Comparison of ENCODE assay signal across 27 cellular contexts in the genomic region with DNA sequence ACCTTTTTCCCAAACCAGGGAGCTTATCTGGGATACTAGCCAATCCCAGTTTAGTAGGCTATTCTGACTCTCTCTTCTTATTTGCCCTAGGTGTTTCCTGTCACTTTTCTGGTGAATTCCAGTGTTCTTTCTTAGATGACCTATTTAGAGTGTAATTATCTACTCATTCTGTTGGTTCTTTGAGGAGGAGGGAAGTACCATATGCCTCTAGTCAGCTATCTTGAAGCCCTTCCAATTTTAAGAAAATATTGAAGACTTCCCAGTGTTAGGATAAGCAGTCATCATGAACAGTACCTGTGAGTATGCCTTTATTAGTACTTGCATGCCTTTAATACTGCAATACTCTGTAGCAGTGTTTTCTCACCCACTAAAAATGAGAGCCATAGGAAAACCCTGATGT.
"Had no signal": no experiment of that assay in that cellular context is flagged by ENCODE, and none has a peak within 500 bp of the region (broad histone marks: within the 10 kb centered on the region; RNA-seq: fewer than 3 reads in every experiment).

No MANE protein-coding gene starts in this region.

- H3K27ac Mint-ChIP-seq: activated CD4-positive, alpha-beta memory T cell treated with anti-CD3 and anti-CD28 coated beads for 36 hours; activated CD4-positive, alpha-beta T cell treated with anti-CD3 and anti-CD28 coated beads for 36 hours; activated CD4-positive, alpha-beta T cell treated with anti-CD3 and anti-CD28 coated beads, Interleukin-2, amount 10 ng/mL, durations not matched to agents 24 days and 14 days; activated CD8-positive, alpha-beta memory T cell treated with anti-CD3 and anti-CD28 coated beads, Interleukin-2, amount 10 ng/mL, durations not matched to agents 7 days and 5 days; activated CD8-positive, alpha-beta T cell treated with anti-CD3 and anti-CD28 coated beads, Interleukin-2, amount 10 ng/mL, durations not matched to agents 7 days and 5 days; activated naive CD4-positive, alpha-beta T cell treated with anti-CD3 and anti-CD28 coated beads, Interleukin-2, amount 10 ng/mL, durations not matched to agents 7 days and 5 days; activated naive CD4-positive, alpha-beta T cell treated with anti-CD3 and anti-CD28 coated beads, Interleukin-2, amount 50 U/mL, for 72 hours; activated naive CD8-positive, alpha-beta T cell treated with anti-CD3 and anti-CD28 coated beads, Interleukin-2, amount 10 ng/mL, durations not matched to agents 7 days and 5 days; activated T-cell treated with anti-CD3 and anti-CD28 coated beads, Interleukin-2, amount 50 U/mL, for 72 hours had no signal

- H3K27me3 Mint-ChIP-seq: activated CD4-positive, alpha-beta memory T cell treated with anti-CD3 and anti-CD28 coated beads for 36 hours; activated CD4-positive, alpha-beta T cell treated with anti-CD3 and anti-CD28 coated beads for 36 hours; activated CD4-positive, alpha-beta T cell treated with anti-CD3 and anti-CD28 coated beads, Interleukin-2, amount 10 ng/mL, durations not matched to agents 24 days and 14 days; activated CD8-positive, alpha-beta memory T cell treated with anti-CD3 and anti-CD28 coated beads, Interleukin-2, amount 10 ng/mL, durations not matched to agents 7 days and 5 days; activated naive CD4-positive, alpha-beta T cell treated with anti-CD3 and anti-CD28 coated beads, Interleukin-2, amount 10 ng/mL, durations not matched to agents 7 days and 5 days; activated naive CD8-positive, alpha-beta T cell treated with anti-CD3 and anti-CD28 coated beads, Interleukin-2, amount 10 ng/mL, durations not matched to agents 7 days and 5 days; central memory CD8-positive, alpha-beta T cell had no signal

- H3K4me3 Mint-ChIP-seq: activated CD4-positive, alpha-beta memory T cell treated with anti-CD3 and anti-CD28 coated beads for 36 hours; activated CD4-positive, alpha-beta T cell treated with anti-CD3 and anti-CD28 coated beads for 36 hours; activated CD4-positive, alpha-beta T cell treated with anti-CD3 and anti-CD28 coated beads, Interleukin-2, amount 10 ng/mL, durations not matched to agents 24 days and 14 days; activated CD8-positive, alpha-beta memory T cell treated with anti-CD3 and anti-CD28 coated beads, Interleukin-2, amount 10 ng/mL, durations not matched to agents 7 days and 5 days; activated CD8-positive, alpha-beta T cell treated with anti-CD3 and anti-CD28 coated beads, Interleukin-2, amount 10 ng/mL, durations not matched to agents 7 days and 5 days; activated naive CD4-positive, alpha-beta T cell treated with anti-CD3 and anti-CD28 coated beads, Interleukin-2, amount 10 ng/mL, durations not matched to agents 7 days and 5 days; activated naive CD8-positive, alpha-beta T cell treated with anti-CD3 and anti-CD28 coated beads, Interleukin-2, amount 10 ng/mL, durations not matched to agents 7 days and 5 days; activated T-cell treated with anti-CD3 and anti-CD28 coated beads, Interleukin-2, amount 50 U/mL, for 72 hours; central memory CD8-positive, alpha-beta T cell had no signal

- H3K4me1 ChIP-seq: ascending aorta, colonic mucosa had no signal

- H3K4me1 Mint-ChIP-seq: activated CD4-positive, alpha-beta T cell treated with anti-CD3 and anti-CD28 coated beads for 36 hours; activated CD4-positive, alpha-beta T cell treated with anti-CD3 and anti-CD28 coated beads, Interleukin-2, amount 10 ng/mL, durations not matched to agents 24 days and 14 days; activated CD8-positive, alpha-beta memory T cell treated with anti-CD3 and anti-CD28 coated beads, Interleukin-2, amount 10 ng/mL, durations not matched to agents 7 days and 5 days; activated naive CD4-positive, alpha-beta T cell treated with anti-CD3 and anti-CD28 coated beads, Interleukin-2, amount 10 ng/mL, durations not matched to agents 7 days and 5 days; activated naive CD8-positive, alpha-beta T cell treated with anti-CD3 and anti-CD28 coated beads, Interleukin-2, amount 10 ng/mL, durations not matched to agents 7 days and 5 days; central memory CD8-positive, alpha-beta T cell had no signal

- H3K27me3 ChIP-seq: ascending aorta, brain microvascular endothelial cell, colonic mucosa, esophagus squamous epithelium had no signal

- H3K36me3 ChIP-seq: ascending aorta, brain microvascular endothelial cell, colonic mucosa, esophagus squamous epithelium had no signal

- H3K9me3 Mint-ChIP-seq: activated CD4-positive, alpha-beta memory T cell treated with anti-CD3 and anti-CD28 coated beads for 36 hours had no signal

- ATAC-seq: activated CD4-positive, alpha-beta T cell treated with anti-CD3 and anti-CD28 coated beads for 36 hours; activated CD8-positive, alpha-beta memory T cell treated with anti-CD3 and anti-CD28 coated beads, Interleukin-2, amount 10 ng/mL, durations not matched to agents 7 days and 5 days; activated CD8-positive, alpha-beta T cell treated with anti-CD3 and anti-CD28 coated beads, Interleukin-2, amount 10 ng/mL, durations not matched to agents 7 days and 5 days; activated naive CD4-positive, alpha-beta T cell treated with anti-CD3 and anti-CD28 coated beads, Interleukin-2, amount 50 U/mL, for 72 hours; activated T-cell treated with anti-CD3 and anti-CD28 coated beads, Interleukin-2, amount 50 U/mL, for 72 hours had no signal

- FAIRE-seq: bronchial epithelial cell, endothelial cell of umbilical vein, frontal cortex had no signal

- H3K36me3 Mint-ChIP-seq: activated CD4-positive, alpha-beta memory T cell treated with anti-CD3 and anti-CD28 coated beads for 36 hours; activated CD8-positive, alpha-beta memory T cell treated with anti-CD3 and anti-CD28 coated beads, Interleukin-2, amount 10 ng/mL, durations not matched to agents 7 days and 5 days; activated naive CD4-positive, alpha-beta T cell treated with anti-CD3 and anti-CD28 coated beads, Interleukin-2, amount 10 ng/mL, durations not matched to agents 7 days and 5 days; activated naive CD4-positive, alpha-beta T cell treated with anti-CD3 and anti-CD28 coated beads, Interleukin-2, amount 50 U/mL, for 72 hours; activated naive CD8-positive, alpha-beta T cell treated with anti-CD3 and anti-CD28 coated beads, Interleukin-2, amount 10 ng/mL, durations not matched to agents 7 days and 5 days had no signal

- H3K9me3 ChIP-seq: ascending aorta, colonic mucosa, esophagus squamous epithelium had no signal

- H3K4me3 ChIP-seq: colonic mucosa, esophagus squamous epithelium had no signal

- DNase-seq: activated CD4-positive, alpha-beta memory T cell treated with anti-CD3 and anti-CD28 coated beads for 36 hours; activated CD4-positive, alpha-beta T cell treated with anti-CD3 and anti-CD28 coated beads for 36 hours; activated CD4-positive, alpha-beta T cell treated with anti-CD3 and anti-CD28 coated beads, Interleukin-2, amount 10 ng/mL, durations not matched to agents 24 days and 14 days; activated CD4-positive, CD25-positive, alpha-beta regulatory T cell; activated CD4-positive, CD25-positive, alpha-beta regulatory T cell treated with anti-CD3 and anti-CD28 coated beads, Interleukin-2, amount 50 U/mL, for 72 hours; activated CD8-positive, alpha-beta memory T cell treated with anti-CD3 and anti-CD28 coated beads, Interleukin-2, amount 10 ng/mL, durations not matched to agents 7 days and 5 days; activated CD8-positive, alpha-beta memory T cell treated with anti-CD3 and anti-CD28 coated beads, Interleukin-2, amount 50 U/mL, for 4 hours; activated CD8-positive, alpha-beta T cell treated with anti-CD3 and anti-CD28 coated beads, Interleukin-2, amount 10 ng/mL, durations not matched to agents 7 days and 5 days; activated gamma-delta T cell; activated naive CD4-positive, alpha-beta T cell; activated naive CD4-positive, alpha-beta T cell treated with anti-CD3 and anti-CD28 coated beads, Interleukin-2, amount 10 ng/mL, durations not matched to agents 7 days and 5 days; activated naive CD8-positive, alpha-beta T cell treated with anti-CD3 and anti-CD28 coated beads, Interleukin-2, amount 10 ng/mL, durations not matched to agents 7 days and 5 days; activated T-cell treated with anti-CD3 and anti-CD28 coated beads, Interleukin-2, amount 50 U/mL, for 1 hour; activated T-cell treated with anti-CD3 and anti-CD28 coated beads, Interleukin-2, amount 50 U/mL, for 72 hours; brain microvascular endothelial cell; colonic mucosa; effector CD8-positive, alpha-beta T cell; esophagus squamous epithelium; head of caudate nucleus; T-helper 2 cell had no signal

- H3K27ac ChIP-seq: brain microvascular endothelial cell, colonic mucosa, epithelial cell of prostate, esophagus squamous epithelium had no signal
